1 cellular context compared by ENCODE assay signal in genomic region chr12:50928392-50928791, GRCh38.
TF ChIP-seq lines count a peak whose summit lies in the region.

No MANE protein-coding gene starts in this region.

TF ChIP-seq in HepG2, 621 proteins besides CTCF, POLR2A, EP300 and RAD21 (continues in another document):
- TF ChIP-seq PATZ1 (CRISPR knock-in tag; IDR thresholded peaks at IDR 0.05) (peak; percentile 14; the same call in 1 of the 2 replicates), ZFP1 (CRISPR knock-in tag; IDR thresholded peaks at IDR 0.05) (no peak), XBP1 (CRISPR knock-in tag; IDR thresholded peaks at IDR 0.05) (no peak), TBX3 (IDR thresholded peaks at IDR 0.05; ENCODE audit: borderline replicate concordance) (no peak), ZNF562 (CRISPR knock-in tag; IDR thresholded peaks at IDR 0.05; ENCODE audit: borderline replicate concordance) (no peak), ZMYM4 (CRISPR knock-in tag; IDR thresholded peaks at IDR 0.05) (0 out of 2 replicates have a peak, but pooled peaks have one; percentile 32), HOXA7 (CRISPR knock-in tag; IDR thresholded peaks at IDR 0.05) (no peak), TP53 (CRISPR knock-in tag; conservative IDR thresholded peaks at IDR 0.05) (peak; percentile 99), ZNF746 (CRISPR knock-in tag; IDR thresholded peaks at IDR 0.05) (0 out of 2 replicates have a peak, but pooled peaks have one; percentile 1), NCOA1 (CRISPR knock-in tag; IDR thresholded peaks at IDR 0.05) (peak; percentile 61; the same call in 1 of the 2 replicates), KDM5B (CRISPR knock-in tag; IDR thresholded peaks at IDR 0.05; ENCODE audit: borderline replicate concordance) (no peak), STAT6 (CRISPR knock-in tag; IDR thresholded peaks at IDR 0.05; ENCODE audit: borderline replicate concordance) (no peak), ZNF777 (CRISPR knock-in tag; IDR thresholded peaks at IDR 0.05) (no peak), HDAC2 (CRISPR knock-in tag; IDR thresholded peaks at IDR 0.05) (0 out of 2 replicates have a peak, but pooled peaks have one; percentile 14), ZNF652 (CRISPR knock-in tag; IDR thresholded peaks at IDR 0.05; ENCODE audit: borderline replicate concordance, low read depth) (peak; percentile 31; the same call in 1 of the 2 replicates), ETS1 (CRISPR knock-in tag; IDR thresholded peaks at IDR 0.05) (no peak), POLR2G (IDR thresholded peaks at IDR 0.05; ENCODE audit: low read depth, low read length) (0 out of 2 replicates have a peak, but pooled peaks have one; percentile 24), MEIS2 (CRISPR knock-in tag; IDR thresholded peaks at IDR 0.05) (no peak), ZNF609 (CRISPR knock-in tag; IDR thresholded peaks at IDR 0.05; ENCODE audit: borderline replicate concordance) (no peak), SAP130 (CRISPR knock-in tag; IDR thresholded peaks at IDR 0.05; ENCODE audit: low read depth) (peak; percentile 26), SALL1 (CRISPR knock-in tag; IDR thresholded peaks at IDR 0.05) (peak; percentile 43), PAX8 (CRISPR knock-in tag; IDR thresholded peaks at IDR 0.05; ENCODE audit: borderline replicate concordance) (no peak), ARNT2 (CRISPR knock-in tag; IDR thresholded peaks at IDR 0.05; ENCODE audit: low read depth) (no peak)
- TF ChIP-seq, protein P1, sequence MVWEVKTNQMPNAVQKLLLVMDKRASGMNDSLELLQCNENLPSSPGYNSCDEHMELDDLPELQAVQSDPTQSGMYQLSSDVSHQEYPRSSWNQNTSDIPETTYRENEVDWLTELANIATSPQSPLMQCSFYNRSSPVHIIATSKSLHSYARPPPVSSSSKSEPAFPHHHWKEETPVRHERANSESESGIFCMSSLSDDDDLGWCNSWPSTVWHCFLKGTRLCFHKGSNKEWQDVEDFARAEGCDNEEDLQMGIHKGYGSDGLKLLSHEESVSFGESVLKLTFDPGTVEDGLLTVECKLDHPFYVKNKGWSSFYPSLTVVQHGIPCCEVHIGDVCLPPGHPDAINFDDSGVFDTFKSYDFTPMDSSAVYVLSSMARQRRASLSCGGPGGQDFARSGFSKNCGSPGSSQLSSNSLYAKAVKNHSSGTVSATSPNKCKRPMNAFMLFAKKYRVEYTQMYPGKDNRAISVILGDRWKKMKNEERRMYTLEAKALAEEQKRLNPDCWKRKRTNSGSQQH (CRISPR knock-in tag; IDR thresholded peaks at IDR 0.05; ENCODE audit: low read depth) = no peak
- TF ChIP-seq, protein P2, sequence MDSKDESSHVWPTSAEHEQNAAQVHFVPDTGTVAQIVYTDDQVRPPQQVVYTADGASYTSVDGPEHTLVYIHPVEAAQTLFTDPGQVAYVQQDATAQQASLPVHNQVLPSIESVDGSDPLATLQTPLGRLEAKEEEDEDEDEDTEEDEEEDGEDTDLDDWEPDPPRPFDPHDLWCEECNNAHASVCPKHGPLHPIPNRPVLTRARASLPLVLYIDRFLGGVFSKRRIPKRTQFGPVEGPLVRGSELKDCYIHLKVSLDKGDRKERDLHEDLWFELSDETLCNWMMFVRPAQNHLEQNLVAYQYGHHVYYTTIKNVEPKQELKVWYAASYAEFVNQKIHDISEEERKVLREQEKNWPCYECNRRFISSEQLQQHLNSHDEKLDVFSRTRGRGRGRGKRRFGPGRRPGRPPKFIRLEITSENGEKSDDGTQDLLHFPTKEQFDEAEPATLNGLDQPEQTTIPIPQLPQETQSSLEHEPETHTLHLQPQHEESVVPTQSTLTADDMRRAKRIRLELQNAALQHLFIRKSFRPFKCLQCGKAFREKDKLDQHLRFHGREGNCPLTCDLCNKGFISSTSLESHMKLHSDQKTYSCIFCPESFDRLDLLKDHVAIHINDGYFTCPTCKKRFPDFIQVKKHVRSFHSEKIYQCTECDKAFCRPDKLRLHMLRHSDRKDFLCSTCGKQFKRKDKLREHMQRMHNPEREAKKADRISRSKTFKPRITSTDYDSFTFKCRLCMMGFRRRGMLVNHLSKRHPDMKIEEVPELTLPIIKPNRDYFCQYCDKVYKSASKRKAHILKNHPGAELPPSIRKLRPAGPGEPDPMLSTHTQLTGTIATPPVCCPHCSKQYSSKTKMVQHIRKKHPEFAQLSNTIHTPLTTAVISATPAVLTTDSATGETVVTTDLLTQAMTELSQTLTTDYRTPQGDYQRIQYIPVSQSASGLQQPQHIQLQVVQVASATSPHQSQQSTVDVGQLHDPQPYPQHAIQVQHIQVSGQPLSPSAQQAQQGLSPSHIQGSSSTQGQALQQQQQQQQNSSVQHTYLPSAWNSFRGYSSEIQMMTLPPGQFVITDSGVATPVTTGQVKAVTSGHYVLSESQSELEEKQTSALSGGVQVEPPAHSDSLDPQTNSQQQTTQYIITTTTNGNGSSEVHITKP (CRISPR knock-in tag; IDR thresholded peaks at IDR 0.05; ENCODE audit: low read depth) = no peak
- TF ChIP-seq, protein P3, sequence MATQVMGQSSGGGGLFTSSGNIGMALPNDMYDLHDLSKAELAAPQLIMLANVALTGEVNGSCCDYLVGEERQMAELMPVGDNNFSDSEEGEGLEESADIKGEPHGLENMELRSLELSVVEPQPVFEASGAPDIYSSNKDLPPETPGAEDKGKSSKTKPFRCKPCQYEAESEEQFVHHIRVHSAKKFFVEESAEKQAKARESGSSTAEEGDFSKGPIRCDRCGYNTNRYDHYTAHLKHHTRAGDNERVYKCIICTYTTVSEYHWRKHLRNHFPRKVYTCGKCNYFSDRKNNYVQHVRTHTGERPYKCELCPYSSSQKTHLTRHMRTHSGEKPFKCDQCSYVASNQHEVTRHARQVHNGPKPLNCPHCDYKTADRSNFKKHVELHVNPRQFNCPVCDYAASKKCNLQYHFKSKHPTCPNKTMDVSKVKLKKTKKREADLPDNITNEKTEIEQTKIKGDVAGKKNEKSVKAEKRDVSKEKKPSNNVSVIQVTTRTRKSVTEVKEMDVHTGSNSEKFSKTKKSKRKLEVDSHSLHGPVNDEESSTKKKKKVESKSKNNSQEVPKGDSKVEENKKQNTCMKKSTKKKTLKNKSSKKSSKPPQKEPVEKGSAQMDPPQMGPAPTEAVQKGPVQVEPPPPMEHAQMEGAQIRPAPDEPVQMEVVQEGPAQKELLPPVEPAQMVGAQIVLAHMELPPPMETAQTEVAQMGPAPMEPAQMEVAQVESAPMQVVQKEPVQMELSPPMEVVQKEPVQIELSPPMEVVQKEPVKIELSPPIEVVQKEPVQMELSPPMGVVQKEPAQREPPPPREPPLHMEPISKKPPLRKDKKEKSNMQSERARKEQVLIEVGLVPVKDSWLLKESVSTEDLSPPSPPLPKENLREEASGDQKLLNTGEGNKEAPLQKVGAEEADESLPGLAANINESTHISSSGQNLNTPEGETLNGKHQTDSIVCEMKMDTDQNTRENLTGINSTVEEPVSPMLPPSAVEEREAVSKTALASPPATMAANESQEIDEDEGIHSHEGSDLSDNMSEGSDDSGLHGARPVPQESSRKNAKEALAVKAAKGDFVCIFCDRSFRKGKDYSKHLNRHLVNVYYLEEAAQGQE (IDR thresholded peaks at IDR 0.05; ENCODE audit: borderline replicate concordance in 1 of 2, low read depth in 1 of 2, low read length in 2 of 2) = no peak
